In the genomic region with DNA sequence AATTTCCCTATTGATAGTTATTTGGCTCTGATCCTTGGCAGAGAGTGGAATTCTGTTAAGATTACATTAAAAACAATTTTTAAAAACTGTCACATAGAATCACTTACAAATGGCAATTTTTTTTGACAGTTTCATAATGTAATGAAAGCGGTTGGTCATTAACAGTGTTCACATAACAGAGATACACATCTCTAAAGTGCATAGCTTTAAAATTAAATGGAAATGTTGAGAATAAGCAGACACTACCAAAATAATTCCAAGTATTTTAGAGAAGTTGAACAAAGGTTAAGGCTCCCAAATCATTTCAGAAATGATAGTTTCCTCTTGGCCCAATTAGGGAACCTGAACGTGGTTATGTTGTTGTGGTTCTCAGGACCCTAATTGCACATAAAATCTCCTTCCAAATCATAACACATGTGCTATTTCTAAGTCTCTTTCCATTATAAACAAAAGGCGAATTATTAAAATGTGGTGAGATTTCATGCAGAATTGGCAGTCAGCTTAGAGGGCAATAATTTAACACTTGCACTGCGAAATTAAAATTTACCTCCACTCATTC, we compare ENCODE assay signal across 1 cellular context.
TF ChIP-seq lines count a peak whose summit lies in the region.

No MANE protein-coding gene starts in this region.

TF ChIP-seq in IMR-90, 13 proteins besides CTCF, POLR2A, EP300 and RAD21 (continued from another document):
- TF ChIP-seq, protein P1, sequence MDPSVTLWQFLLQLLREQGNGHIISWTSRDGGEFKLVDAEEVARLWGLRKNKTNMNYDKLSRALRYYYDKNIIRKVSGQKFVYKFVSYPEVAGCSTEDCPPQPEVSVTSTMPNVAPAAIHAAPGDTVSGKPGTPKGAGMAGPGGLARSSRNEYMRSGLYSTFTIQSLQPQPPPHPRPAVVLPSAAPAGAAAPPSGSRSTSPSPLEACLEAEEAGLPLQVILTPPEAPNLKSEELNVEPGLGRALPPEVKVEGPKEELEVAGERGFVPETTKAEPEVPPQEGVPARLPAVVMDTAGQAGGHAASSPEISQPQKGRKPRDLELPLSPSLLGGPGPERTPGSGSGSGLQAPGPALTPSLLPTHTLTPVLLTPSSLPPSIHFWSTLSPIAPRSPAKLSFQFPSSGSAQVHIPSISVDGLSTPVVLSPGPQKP (IDR thresholded peaks at IDR 0.05; ENCODE audit: borderline replicate concordance, low read depth, low read length) = no peak
- TF ChIP-seq, protein P2, sequence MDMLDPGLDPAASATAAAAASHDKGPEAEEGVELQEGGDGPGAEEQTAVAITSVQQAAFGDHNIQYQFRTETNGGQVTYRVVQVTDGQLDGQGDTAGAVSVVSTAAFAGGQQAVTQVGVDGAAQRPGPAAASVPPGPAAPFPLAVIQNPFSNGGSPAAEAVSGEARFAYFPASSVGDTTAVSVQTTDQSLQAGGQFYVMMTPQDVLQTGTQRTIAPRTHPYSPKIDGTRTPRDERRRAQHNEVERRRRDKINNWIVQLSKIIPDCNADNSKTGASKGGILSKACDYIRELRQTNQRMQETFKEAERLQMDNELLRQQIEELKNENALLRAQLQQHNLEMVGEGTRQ (IDR thresholded peaks at IDR 0.05; ENCODE audit: low read depth, low read length) = no peak
- TF ChIP-seq BHLHE40 (IDR thresholded peaks at IDR 0.05; ENCODE audit: low read depth, low read length) (no peak), RCOR1 (IDR thresholded peaks at IDR 0.05; ENCODE audit: insufficient replicate concordance, low read length) (no peak), CHD1 (IDR thresholded peaks at IDR 0.05; ENCODE audit: low read depth, low read length) (no peak), FOS (IDR thresholded peaks at IDR 0.05; ENCODE audit: low read depth, low read length) (no peak), MAFK (IDR thresholded peaks at IDR 0.05; ENCODE audit: low read depth, low read length) (no peak), MAZ (IDR thresholded peaks at IDR 0.05; ENCODE audit: borderline replicate concordance, low read depth, low read length) (no peak), NFE2L2 (IDR thresholded peaks at IDR 0.05; ENCODE audit: low read depth, low read length) (no peak), CEBPB (IDR thresholded peaks at IDR 0.05; ENCODE audit: low read depth, low read length) (no peak)
TF ChIP-seq in IMR-90: peak in this region for 0.
